In genomic region chr1:222157612-222158011, GRCh38 we compare ENCODE assay signal across 36 cellular contexts.
"Had no signal": no experiment of that assay in that cellular context is flagged by ENCODE, and none has a peak within 500 bp of the region (broad histone marks: within the 10 kb centered on the region; RNA-seq: fewer than 3 reads in every experiment).

No MANE protein-coding gene starts in this region.

- DNase-seq: activated effector memory CD4-positive, alpha-beta T cell treated with anti-CD3 and anti-CD28 coated beads, Interleukin-2, amount 50 U/mL, for 16 hours; activated effector memory CD4-positive, alpha-beta T cell treated with Interleukin-2 at 50 U/mL for 16 hours; activated gamma-delta T cell; activated gamma-delta T cell treated with Interleukin-2 at 50 U/mL for 16 hours; activated naive CD4-positive, alpha-beta T cell; activated naive CD4-positive, alpha-beta T cell treated with anti-CD3 and anti-CD28 coated beads for 36 hours; activated naive CD4-positive, alpha-beta T cell treated with anti-CD3 and anti-CD28 coated beads, Interleukin-2, amount 10 ng/mL, durations not matched to agents 7 days and 5 days; activated naive CD4-positive, alpha-beta T cell treated with anti-CD3 and anti-CD28 coated beads, Interleukin-2, amount 50 U/mL, for 16 hours; activated naive CD4-positive, alpha-beta T cell treated with Interleukin-2 at 50 U/mL for 16 hours; activated naive CD8-positive, alpha-beta T cell treated with anti-CD3 and anti-CD28 coated beads for 36 hours; activated naive CD8-positive, alpha-beta T cell treated with anti-CD3 and anti-CD28 coated beads, Interleukin-2, amount 10 ng/mL, durations not matched to agents 7 days and 5 days; activated naive CD8-positive, alpha-beta T cell treated with anti-CD3 and anti-CD28 coated beads, Interleukin-2, amount 50 U/mL, for 24 hours; activated T-cell treated with anti-CD3 and anti-CD28 coated beads, Interleukin-2, amount 50 U/mL, for 1 hour; activated T-cell treated with anti-CD3 and anti-CD28 coated beads, Interleukin-2, amount 50 U/mL, for 24 hours; activated T-cell treated with anti-CD3 and anti-CD28 coated beads, Interleukin-2, amount 50 U/mL, for 4 hours; activated T-cell treated with anti-CD3 and anti-CD28 coated beads, Interleukin-2, amount 50 U/mL, for 48 hours; activated T-cell treated with anti-CD3 and anti-CD28 coated beads, Interleukin-2, amount 50 U/mL, for 72 hours; adrenal gland; amniotic stem cell; amygdala; anterior cingulate cortex; aorta; body of pancreas; brain microvascular endothelial cell; caudate nucleus; central memory CD4-positive, alpha-beta T cell; cerebellar nuclear complex had no signal

- H3K27me3 ChIP-seq: adrenal gland, ascending aorta, body of pancreas, brain microvascular endothelial cell, cardiac muscle cell had no signal

- H3K9me3 Mint-ChIP-seq: activated T-helper 1 cell treated with anti-CD3 and anti-CD28 coated beads, Interleukin-12 subunit alpha, Interleukin-12 subunit beta, Interleukin-2, Interleukin-4 antibody, amounts not matched to agents 30 ng/mL and 10 ng/mL and 1 ng/mL, durations not matched to agents 14 hours and 24 hours and 36 hours; activated T-helper 2 cell treated with anti-CD3 and anti-CD28 coated beads, Interferon-gamma antibody, Interleukin-2, Interleukin-4, amounts not matched to agents 10 μg/mL and 5 μg/mL and 100 μg/mL, durations not matched to agents 14 hours and 24 hours and 36 hours had no signal

- H3K4me1 Mint-ChIP-seq: activated naive CD4-positive, alpha-beta T cell treated with anti-CD3 and anti-CD28 coated beads, Interleukin-2, amount 10 ng/mL, durations not matched to agents 7 days and 5 days; activated naive CD4-positive, alpha-beta T cell treated with anti-CD3 and anti-CD28 coated beads, Interleukin-2, amount 50 U/mL, for 24 hours; activated naive CD8-positive, alpha-beta T cell treated with anti-CD3 and anti-CD28 coated beads for 36 hours; activated naive CD8-positive, alpha-beta T cell treated with anti-CD3 and anti-CD28 coated beads, Interleukin-2, amount 10 ng/mL, durations not matched to agents 7 days and 5 days; activated naive CD8-positive, alpha-beta T cell treated with anti-CD3 and anti-CD28 coated beads, Interleukin-2, amount 50 U/mL, for 24 hours; activated T-helper 17 cell treated with anti-CD3 and anti-CD28 coated beads, Interleukin-2, amount 50 U/mL, for 72 hours; brain; central memory CD8-positive, alpha-beta T cell had no signal

- H3K4me3 ChIP-seq: adrenal gland, ascending aorta, body of pancreas, cardiac muscle cell had no signal

- H3K27ac ChIP-seq: adrenal gland, ascending aorta, body of pancreas, brain microvascular endothelial cell, cardiac muscle cell had no signal

- H3K36me3 ChIP-seq: adrenal gland, ascending aorta, brain microvascular endothelial cell, cardiac muscle cell had no signal

- H3K27ac Mint-ChIP-seq: activated naive CD4-positive, alpha-beta T cell treated with anti-CD3 and anti-CD28 coated beads for 36 hours; activated naive CD4-positive, alpha-beta T cell treated with anti-CD3 and anti-CD28 coated beads, Interleukin-2, amount 10 ng/mL, durations not matched to agents 7 days and 5 days; activated naive CD4-positive, alpha-beta T cell treated with anti-CD3 and anti-CD28 coated beads, Interleukin-2, amount 50 U/mL, for 24 hours; activated naive CD8-positive, alpha-beta T cell; activated naive CD8-positive, alpha-beta T cell treated with anti-CD3 and anti-CD28 coated beads for 36 hours; activated naive CD8-positive, alpha-beta T cell treated with anti-CD3 and anti-CD28 coated beads, Interleukin-2, amount 10 ng/mL, durations not matched to agents 7 days and 5 days; activated naive CD8-positive, alpha-beta T cell treated with anti-CD3 and anti-CD28 coated beads, Interleukin-2, amount 50 U/mL, for 24 hours; activated T-cell treated with anti-CD3 and anti-CD28 coated beads, Interleukin-2, amount 50 U/mL, for 24 hours; activated T-cell treated with anti-CD3 and anti-CD28 coated beads, Interleukin-2, amount 50 U/mL, for 72 hours; activated T-helper 1 cell treated with anti-CD3 and anti-CD28 coated beads, Interleukin-12 subunit alpha, Interleukin-12 subunit beta, Interleukin-2, Interleukin-4 antibody, amounts not matched to agents 30 ng/mL and 10 ng/mL and 1 ng/mL, durations not matched to agents 14 hours and 24 hours and 36 hours; activated T-helper 17 cell treated with anti-CD3 and anti-CD28 coated beads, Interleukin-2, amount 50 U/mL, for 72 hours; activated T-helper 2 cell treated with anti-CD3 and anti-CD28 coated beads, Interferon-gamma antibody, Interleukin-2, Interleukin-4, amounts not matched to agents 10 μg/mL and 5 μg/mL and 100 μg/mL, durations not matched to agents 14 hours and 24 hours and 36 hours; brain had no signal

- H3K9me3 ChIP-seq: adrenal gland, body of pancreas had no signal

- H3K4me1 ChIP-seq: adrenal gland, ascending aorta, body of pancreas had no signal

- H3K36me3 Mint-ChIP-seq: activated naive CD4-positive, alpha-beta T cell treated with anti-CD3 and anti-CD28 coated beads, Interleukin-2, amount 10 ng/mL, durations not matched to agents 7 days and 5 days; activated naive CD4-positive, alpha-beta T cell treated with anti-CD3 and anti-CD28 coated beads, Interleukin-2, amount 50 U/mL, for 24 hours; activated naive CD8-positive, alpha-beta T cell treated with anti-CD3 and anti-CD28 coated beads, Interleukin-2, amount 10 ng/mL, durations not matched to agents 7 days and 5 days; brain had no signal

- H3K27me3 Mint-ChIP-seq: activated naive CD4-positive, alpha-beta T cell treated with anti-CD3 and anti-CD28 coated beads, Interleukin-2, amount 10 ng/mL, durations not matched to agents 7 days and 5 days; activated naive CD4-positive, alpha-beta T cell treated with anti-CD3 and anti-CD28 coated beads, Interleukin-2, amount 50 U/mL, for 24 hours; activated naive CD8-positive, alpha-beta T cell; activated naive CD8-positive, alpha-beta T cell treated with anti-CD3 and anti-CD28 coated beads for 36 hours; activated naive CD8-positive, alpha-beta T cell treated with anti-CD3 and anti-CD28 coated beads, Interleukin-2, amount 10 ng/mL, durations not matched to agents 7 days and 5 days; activated naive CD8-positive, alpha-beta T cell treated with anti-CD3 and anti-CD28 coated beads, Interleukin-2, amount 50 U/mL, for 24 hours; activated T-cell treated with anti-CD3 and anti-CD28 coated beads, Interleukin-2, amount 50 U/mL, for 24 hours; activated T-helper 17 cell treated with anti-CD3 and anti-CD28 coated beads, Interleukin-2, amount 50 U/mL, for 72 hours; central memory CD8-positive, alpha-beta T cell had no signal

- H3K4me3 Mint-ChIP-seq: activated naive CD4-positive, alpha-beta T cell treated with anti-CD3 and anti-CD28 coated beads for 36 hours; activated naive CD4-positive, alpha-beta T cell treated with anti-CD3 and anti-CD28 coated beads, Interleukin-2, amount 10 ng/mL, durations not matched to agents 7 days and 5 days; activated naive CD4-positive, alpha-beta T cell treated with anti-CD3 and anti-CD28 coated beads, Interleukin-2, amount 50 U/mL, for 24 hours; activated naive CD8-positive, alpha-beta T cell; activated naive CD8-positive, alpha-beta T cell treated with anti-CD3 and anti-CD28 coated beads for 36 hours; activated naive CD8-positive, alpha-beta T cell treated with anti-CD3 and anti-CD28 coated beads, Interleukin-2, amount 10 ng/mL, durations not matched to agents 7 days and 5 days; activated naive CD8-positive, alpha-beta T cell treated with anti-CD3 and anti-CD28 coated beads, Interleukin-2, amount 50 U/mL, for 24 hours; activated T-cell treated with anti-CD3 and anti-CD28 coated beads, Interleukin-2, amount 50 U/mL, for 24 hours; activated T-cell treated with anti-CD3 and anti-CD28 coated beads, Interleukin-2, amount 50 U/mL, for 4 hours; activated T-cell treated with anti-CD3 and anti-CD28 coated beads, Interleukin-2, amount 50 U/mL, for 72 hours; activated T-helper 1 cell treated with anti-CD3 and anti-CD28 coated beads, Interleukin-12 subunit alpha, Interleukin-12 subunit beta, Interleukin-2, Interleukin-4 antibody, amounts not matched to agents 30 ng/mL and 10 ng/mL and 1 ng/mL, durations not matched to agents 14 hours and 24 hours and 36 hours; activated T-helper 17 cell treated with anti-CD3 and anti-CD28 coated beads, Interleukin-2, amount 50 U/mL, for 72 hours; brain; central memory CD8-positive, alpha-beta T cell had no signal
